8 cellular contexts compared by ENCODE assay signal in genomic region chr9:35954942-35955546, GRCh38. TPM values are rescaled to one million over a fixed set of nuclear protein-coding genes. Genes with fewer than 3 reads are reported as not detected.
DNase-seq lines count a peak whose midpoint lies in the region; ATAC-seq, FAIRE-seq and TF ChIP-seq lines count a peak whose summit lies in the region.

No MANE protein-coding gene starts in this region.

- ATAC-seq in GM18909 (IDR thresholded peaks at IDR 0.05; ENCODE audit: poor library complexity, unreplicated experiment) (no peak), GM18861 (IDR thresholded peaks at IDR 0.05; ENCODE audit: unreplicated experiment) (no peak)

- no peaks in the 10 kb centered on the region for H3K36me3 Mint-ChIP-seq in activated naive CD4-positive, alpha-beta T cell treated with anti-CD3 and anti-CD28 coated beads for 36 hours (ENCODE audit: low read depth)

- H2AFZ ChIP-seq in parathyroid adenoma = peak overlapping the region; percentile 25

- no peak overlapping the region for H3K4me3 Mint-ChIP-seq in activated naive CD4-positive, alpha-beta T cell treated with anti-CD3 and anti-CD28 coated beads for 36 hours

- TF ChIP-seq CTCF in parathyroid adenoma (IDR thresholded peaks at IDR 0.05) = peak; percentile 69

- H3K4me3 ChIP-seq in parathyroid adenoma (ENCODE audit: low read depth, low read length) = no peak overlapping the region

- intact Hi-C loops in activated naive CD4-positive, alpha-beta T cell treated with anti-CD3 and anti-CD28 coated beads for 36 hours (cut with micrococcal nuclease) = loop anchor here (1.0 to 2.0 kb wide), 5 partner anchors 52 to 374 kb away; no protein-coding TSS in a partner anchor

- H3K27me3 Mint-ChIP-seq in activated naive CD4-positive, alpha-beta T cell treated with anti-CD3 and anti-CD28 coated beads for 36 hours (ENCODE audit: low read depth) = no peaks in the 10 kb centered on the region

- DNase-seq in DMS79 (lab: John Stamatoyannopoulos, UW) (peak; percentile 49), HTR-8/SVneo (ENCODE audit: insufficient read length, low spot score) (peak; percentile 51), NOMO-1 treated with dmso at 0.1 percent for 144 hours (lab: John Stamatoyannopoulos, UW; ENCODE audit: unreplicated experiment) (peak; percentile 59), globus pallidus (ENCODE audit: low spot score) (peak; percentile 63)
- peak; percentile 73 for DNase-seq in activated naive CD4-positive, alpha-beta T cell treated with anti-CD3 and anti-CD28 coated beads for 36 hours

- H3K27me3 ChIP-seq in parathyroid adenoma (ENCODE audit: control insufficient read depth, insufficient read depth, low read length) = no peaks in the 10 kb centered on the region

- no peaks in the 10 kb centered on the region for H3K4me1 Mint-ChIP-seq in activated naive CD4-positive, alpha-beta T cell treated with anti-CD3 and anti-CD28 coated beads for 36 hours (ENCODE audit: low read depth)

- H3K4me1 ChIP-seq in parathyroid adenoma = no peaks in the 10 kb centered on the region

- H3K36me3 ChIP-seq in parathyroid adenoma (ENCODE audit: control insufficient read depth, insufficient read depth, low read length) = no peaks in the 10 kb centered on the region

- H3K9me3 ChIP-seq in parathyroid adenoma (ENCODE audit: control insufficient read depth, low read length) = no peaks in the 10 kb centered on the region

- FAIRE-seq in HTR-8/SVneo (lab: Jason Lieb, UNC) = no peak

- no peak overlapping the region for H3K27ac Mint-ChIP-seq in activated naive CD4-positive, alpha-beta T cell treated with anti-CD3 and anti-CD28 coated beads for 36 hours

- no peak overlapping the region for H3K4me2 ChIP-seq in parathyroid adenoma (ENCODE audit: low read length)

- no peaks in the 10 kb centered on the region for H3K9me3 Mint-ChIP-seq in activated naive CD4-positive, alpha-beta T cell treated with anti-CD3 and anti-CD28 coated beads for 36 hours

- H3K79me2 ChIP-seq in parathyroid adenoma = no peaks in the 10 kb centered on the region

- H3K9ac ChIP-seq in parathyroid adenoma = no peak overlapping the region

- CTCF ChIA-PET in activated naive CD4-positive, alpha-beta T cell treated with anti-CD3 and anti-CD28 coated beads for 36 hours (lab: Charles Lee) = interaction anchor here (0.6 to 4.2 kb wide), 22 partner anchors 8 to 397 kb away, joined by 3 to 59 read pairs (median 4); partner anchors contain the start of gene SPAG8

- no peak overlapping the region for H3K27ac ChIP-seq in parathyroid adenoma

RNA-seq across cellular contexts. Expression of gene OR2S2, which starts 2.9 kb away (rescaled TPM):
- total RNA-seq in activated naive CD4-positive, alpha-beta T cell treated with anti-CD3 and anti-CD28 coated beads for 36 hours = not detected

RNA-seq across cellular contexts. Expression of gene SPAAR, which starts 45.8 kb away (rescaled TPM):
- total RNA-seq in activated naive CD4-positive, alpha-beta T cell treated with anti-CD3 and anti-CD28 coated beads for 36 hours = not detected

RNA-seq across cellular contexts. Expression of gene HRCT1, which starts 49.0 kb away (rescaled TPM):
- not detected for total RNA-seq in activated naive CD4-positive, alpha-beta T cell treated with anti-CD3 and anti-CD28 coated beads for 36 hours
